In genomic region chr20:23042270-23042669, GRCh38 we compare ENCODE assay signal across 22 cellular contexts. TPM values are rescaled to one million over a fixed set of nuclear protein-coding genes. Genes with fewer than 3 reads are reported as not detected.
"Had no signal": no experiment of that assay in that cellular context is flagged by ENCODE, and none has a peak within 500 bp of the region (broad histone marks: within the 10 kb centered on the region; RNA-seq: fewer than 3 reads in every experiment).

No MANE protein-coding gene starts in this region.

- H3K36me3 ChIP-seq: adrenal gland, WERI-Rb-1 had no signal

- ATAC-seq: activated CD4-positive, CD25-positive, alpha-beta regulatory T cell treated with anti-CD3 and anti-CD28 coated beads, Interleukin-2, amount 50 U/mL, for 24 hours; activated CD8-positive, alpha-beta T cell treated with anti-CD3 and anti-CD28 coated beads for 36 hours; T-cell had no signal

- H3K27ac Mint-ChIP-seq: activated CD8-positive, alpha-beta T cell treated with anti-CD3 and anti-CD28 coated beads for 36 hours; activated naive CD8-positive, alpha-beta T cell treated with anti-CD3 and anti-CD28 coated beads, Interleukin-2, amount 10 ng/mL, durations not matched to agents 7 days and 5 days; T-cell had no signal

- DNase-seq: activated CD4-positive, alpha-beta T cell treated with anti-CD3 and anti-CD28 coated beads for 4 hours; activated CD8-positive, alpha-beta memory T cell treated with anti-CD3 and anti-CD28 coated beads, Interleukin-2, amount 50 U/mL, for 4 hours; activated CD8-positive, alpha-beta T cell treated with anti-CD3 and anti-CD28 coated beads for 36 hours; activated naive CD4-positive, alpha-beta T cell treated with anti-CD3 and anti-CD28 coated beads, Interleukin-2, amount 50 U/mL, for 16 hours; activated naive CD8-positive, alpha-beta T cell treated with anti-CD3 and anti-CD28 coated beads, Interleukin-2, amount 10 ng/mL, durations not matched to agents 7 days and 5 days; anterior cingulate cortex; cerebellar nuclear complex; Kasumi-1; KBM-7; NCI-H1092; NCI-H1436; NCI-H1694 treated with DMSO at 0.1 percent for 48 hours; NCI-H2029 treated with DMSO at 0.1 percent for 48 hours; NCI-H524; NCI-H82; SHP77; T-cell; T-helper 2 cell; WERI-Rb-1 had no signal

- H3K27ac ChIP-seq: adrenal gland, WERI-Rb-1 had no signal

- H3K4me3 Mint-ChIP-seq: activated CD8-positive, alpha-beta T cell treated with anti-CD3 and anti-CD28 coated beads for 36 hours; activated naive CD8-positive, alpha-beta T cell treated with anti-CD3 and anti-CD28 coated beads, Interleukin-2, amount 10 ng/mL, durations not matched to agents 7 days and 5 days; T-cell had no signal

- H3K36me3 Mint-ChIP-seq: activated naive CD8-positive, alpha-beta T cell treated with anti-CD3 and anti-CD28 coated beads, Interleukin-2, amount 10 ng/mL, durations not matched to agents 7 days and 5 days; T-cell had no signal

- H3K4me3 ChIP-seq: adrenal gland had no signal

- H3K9me3 Mint-ChIP-seq: activated CD8-positive, alpha-beta T cell treated with anti-CD3 and anti-CD28 coated beads for 36 hours; activated naive CD8-positive, alpha-beta T cell treated with anti-CD3 and anti-CD28 coated beads, Interleukin-2, amount 10 ng/mL, durations not matched to agents 7 days and 5 days; T-cell had no signal

RNA-seq across cellular contexts. Expression of gene SSTR4, which starts 7.2 kb away (rescaled TPM):
- total RNA-seq: activated CD8-positive, alpha-beta T cell treated with anti-CD3 and anti-CD28 coated beads for 36 hours; activated naive CD8-positive, alpha-beta T cell treated with anti-CD3 and anti-CD28 coated beads, Interleukin-2, amount 10 ng/mL, durations not matched to agents 7 days and 5 days; adrenal gland; cardiac septum; T-cell had no signal
- polyA plus RNA-seq: adrenal gland had no signal

RNA-seq across cellular contexts. Expression of gene THBD, which starts 7.2 kb away (rescaled TPM):
- total RNA-seq: activated CD8-positive, alpha-beta T cell treated with anti-CD3 and anti-CD28 coated beads for 36 hours had no signal
